ENCODE assay signal across 11 cellular contexts in genomic region chrX:147913570-147913969, GRCh38. TPM values are rescaled to one million over a fixed set of nuclear protein-coding genes. Genes with fewer than 3 reads are reported as not detected.
DNase-seq lines count a peak whose midpoint lies in the region; ATAC-seq and TF ChIP-seq lines count a peak whose summit lies in the region.
"Had no signal": no experiment of that assay in that cellular context is flagged by ENCODE, and none has a peak within 500 bp of the region (broad histone marks: within the 10 kb centered on the region; RNA-seq: fewer than 3 reads in every experiment).

No MANE protein-coding gene starts in this region.

- H4K20me1 ChIP-seq in OCI-LY3 (ENCODE audit: insufficient read depth, low read length), result peaks cover 57% of the 10 kb centered on the region
- peaks cover 31% of the 10 kb centered on the region for H4K20me1 ChIP-seq in neural progenitor cell (ENCODE audit: low read depth)

- TF ChIP-seq CTCF in GM06990 (IDR thresholded peaks at IDR 0.05; ENCODE audit: insufficient read depth, low read length, poor library complexity, severe bottlenecking) (no peak), OCI-LY3 (IDR thresholded peaks at IDR 0.05; ENCODE audit: low read depth, low read length) (no peak), neural progenitor cell (IDR thresholded peaks at IDR 0.05) (no peak)

- H3K4me3 Mint-ChIP-seq in effector memory CD8-positive, alpha-beta T cell, result peak overlapping the region; percentile 93 to 94
- peak overlapping the region; percentile 97 for H3K4me3 Mint-ChIP-seq in neural progenitor cell

- H3K4me1 ChIP-seq in OCI-LY3 (ENCODE audit: low read length) (peaks cover 55% of the 10 kb centered on the region), neural progenitor cell (peaks cover 21% of the 10 kb centered on the region)
- peaks cover 9% of the 10 kb centered on the region for H3K4me1 ChIP-seq in effector memory CD4-positive, alpha-beta T cell (ENCODE audit: control insufficient read depth, insufficient read depth, low read length, poor library complexity, severe bottlenecking)

- H2AFZ ChIP-seq in OCI-LY3 (ENCODE audit: low read depth, low read length), result no peak overlapping the region
- H2AFZ ChIP-seq in neural progenitor cell (replicated peaks), result no peak overlapping the region

- peak overlapping the region in 1 of 2 donors; percentile 95 for H3K27ac Mint-ChIP-seq in effector memory CD8-positive, alpha-beta T cell
- H3K27ac Mint-ChIP-seq in neural progenitor cell, result no peak overlapping the region

- DNase-seq in GM06990 (ENCODE audit: extremely low read depth, insufficient read length), result no peak
- DNase-seq in effector memory CD8-positive, alpha-beta T cell, result no peak
- no peak for DNase-seq in neural progenitor cell (ENCODE audit: low spot score)
- no peak for DNase-seq in stimulated activated CD4-positive, alpha-beta T cell treated with anti-CD3 and anti-CD28 coated beads, Interleukin-4, amount 100 ng/mL, for 1 hour
- DNase-seq in inferior parietal cortex (ENCODE audit: extremely low spot score), result no peak
- DNase-seq in effector memory CD4-positive, alpha-beta T cell, result no peak
- no peak for DNase-seq in left colon
- DNase-seq: cortex of kidney, NCI-H1092 treated with DMSO at 0.1 percent for 48 hours, substantia nigra had no signal

- H3K79me2 ChIP-seq in OCI-LY3 (ENCODE audit: low read length) (peaks cover 65% of the 10 kb centered on the region), neural progenitor cell (ENCODE audit: low read depth) (peaks cover 66% of the 10 kb centered on the region)

- H3K27me3 Mint-ChIP-seq in effector memory CD8-positive, alpha-beta T cell, result no peaks in the 10 kb centered on the region
- H3K27me3 Mint-ChIP-seq in neural progenitor cell (ENCODE audit: insufficient read depth, low read depth), result no peaks in the 10 kb centered on the region

- intact Hi-C loops in left colon (cut with DNase I, micrococcal nuclease), result no loop called here

- H3K4me1 Mint-ChIP-seq in effector memory CD8-positive, alpha-beta T cell (ENCODE audit: low read depth in 2 of 2), result peaks cover 23 to 34% of the 10 kb centered on the region in 2 donors
- peaks cover 16% of the 10 kb centered on the region for H3K4me1 Mint-ChIP-seq in neural progenitor cell

- H3K4me3 ChIP-seq in GM06990 (replicated peaks; ENCODE audit: low read depth, low read length), result peak overlapping the region; percentile 80
- peak overlapping the region; percentile 95 for H3K4me3 ChIP-seq in OCI-LY3 (ENCODE audit: low read length)
- peak overlapping the region; percentile 85 for H3K4me3 ChIP-seq in neural progenitor cell
- no peak overlapping the region for H3K4me3 ChIP-seq in effector memory CD4-positive, alpha-beta T cell (ENCODE audit: insufficient read depth, low read depth, low read length, poor library complexity, severe bottlenecking)

- H3K27ac ChIP-seq in OCI-LY3 (ENCODE audit: low read length) (no peak overlapping the region), neural progenitor cell (no peak overlapping the region)
- H3K27ac ChIP-seq in effector memory CD4-positive, alpha-beta T cell (ENCODE audit: insufficient read depth, low read length, poor library complexity, severe bottlenecking), result no peak overlapping the region

- H3K9me3 Mint-ChIP-seq in effector memory CD8-positive, alpha-beta T cell, result no peaks in the 10 kb centered on the region
- H3K9me3 Mint-ChIP-seq in neural progenitor cell, result peaks cover 3% of the 10 kb centered on the region

- peaks cover 6% of the 10 kb centered on the region for H3F3A ChIP-seq in neural progenitor cell (ENCODE audit: low read depth)

- H3K4me2 ChIP-seq in OCI-LY3 (ENCODE audit: low read length) (peak overlapping the region; percentile 66), neural progenitor cell (peak overlapping the region; percentile 72)

- H3K9me3 ChIP-seq in OCI-LY3 (ENCODE audit: insufficient read depth, low read length), result no peaks in the 10 kb centered on the region
- no peaks in the 10 kb centered on the region for H3K9me3 ChIP-seq in neural progenitor cell (ENCODE audit: low read depth)
- no peaks in the 10 kb centered on the region for H3K9me3 ChIP-seq in effector memory CD4-positive, alpha-beta T cell (ENCODE audit: control insufficient read depth, low read length)

- no peaks in the 10 kb centered on the region for H3K27me3 ChIP-seq in GM06990 (replicated peaks; ENCODE audit: control insufficient read depth, insufficient read depth, low read length)
- H3K27me3 ChIP-seq in OCI-LY3 (ENCODE audit: low read depth, low read length), result no peaks in the 10 kb centered on the region
- no peaks in the 10 kb centered on the region for H3K27me3 ChIP-seq in neural progenitor cell
- no peaks in the 10 kb centered on the region for H3K27me3 ChIP-seq in effector memory CD4-positive, alpha-beta T cell (replicated peaks; ENCODE audit: control insufficient read depth, insufficient read depth, low read length, poor library complexity, severe bottlenecking)

- H3K36me3 Mint-ChIP-seq in effector memory CD8-positive, alpha-beta T cell (ENCODE audit: insufficient read depth), result peaks cover 19% of the 10 kb centered on the region
- peaks cover 5% of the 10 kb centered on the region for H3K36me3 Mint-ChIP-seq in neural progenitor cell

- H3K9ac ChIP-seq in OCI-LY3 (ENCODE audit: low read length) (peak overlapping the region; percentile 94), neural progenitor cell (no peak overlapping the region)

- no peak for ATAC-seq in effector memory CD8-positive, alpha-beta T cell (replicated peaks)
- no peak for ATAC-seq in left colon

- H3K36me3 ChIP-seq in GM06990 (ENCODE audit: control insufficient read depth, insufficient read depth, low read length) (no peaks in the 10 kb centered on the region), OCI-LY3 (replicated peaks; ENCODE audit: low read depth, low read length) (no peaks in the 10 kb centered on the region), neural progenitor cell (no peaks in the 10 kb centered on the region)
- H3K36me3 ChIP-seq in effector memory CD4-positive, alpha-beta T cell (ENCODE audit: control insufficient read depth, insufficient read depth, low read length), result no peaks in the 10 kb centered on the region

RNA-seq across cellular contexts. Expression of gene FMR1, which starts 1.9 kb away (rescaled TPM):
- total RNA-seq in neural progenitor cell (ENCODE audit: low replicate concordance) (43.8 and 61.1 TPM in 2 replicates), left colon (10 to 100 TPM; 35.0 to 40.2 TPM)
